ENCODE assay signal across 1 cellular context in genomic region chr7:151341357-151342101, GRCh38.
TF ChIP-seq lines count a peak whose summit lies in the region.

Gene NUB1 (plus strand): TSS chr7:151341812. CDS start chr7:151345350, 3,538 bp downstream.

TF ChIP-seq in K562, 482 proteins besides CTCF, POLR2A, EP300 and RAD21 (continued from another document and continues in another):
- TF ChIP-seq CLOCK (CRISPR knock-in tag; IDR thresholded peaks at IDR 0.05; ENCODE audit: borderline replicate concordance), result no peak
- TF ChIP-seq PHTF2 (CRISPR knock-in tag; IDR thresholded peaks at IDR 0.05), result no peak
- peak; percentile 43; the same call in 1 of the 2 replicates for TF ChIP-seq DIDO1 (tag; IDR thresholded peaks at IDR 0.05; ENCODE audit: low read depth)
- peak; percentile 93 for TF ChIP-seq E2F1 (CRISPR knock-in tag; IDR thresholded peaks at IDR 0.05)
- TF ChIP-seq FIP1L1 (IDR thresholded peaks at IDR 0.05; ENCODE audit: low read depth, low read length, poor library complexity, severe bottlenecking), result peak; percentile 89
- peak; percentile 97 for TF ChIP-seq NR2C2 (CRISPR knock-in tag; IDR thresholded peaks at IDR 0.05)
- peak; percentile 99 for TF ChIP-seq NR2C2 (tag; IDR thresholded peaks at IDR 0.05)
- no peak for TF ChIP-seq CREB5 (CRISPR knock-in tag; IDR thresholded peaks at IDR 0.05)
- TF ChIP-seq ARID4B (CRISPR knock-in tag; IDR thresholded peaks at IDR 0.05), result peak; percentile 90
- TF ChIP-seq SAP30 (IDR thresholded peaks at IDR 0.05; ENCODE audit: borderline replicate concordance, insufficient read depth, low read depth, low read length, poor library complexity, severe bottlenecking), result peak; percentile 84
- TF ChIP-seq ATF3 (IDR thresholded peaks at IDR 0.05), result no peak
- TF ChIP-seq ATF3 (CRISPR knock-in tag; conservative IDR thresholded peaks at IDR 0.05), result no peak
- peak; percentile 100 for TF ChIP-seq SP1 (CRISPR knock-in tag; IDR thresholded peaks at IDR 0.05)
- no peak for TF ChIP-seq ZNF583 (CRISPR knock-in tag; IDR thresholded peaks at IDR 0.05)
- no peak for TF ChIP-seq ID3 (CRISPR knock-in tag; IDR thresholded peaks at IDR 0.05)
- no peak for TF ChIP-seq ID3 (tag; IDR thresholded peaks at IDR 0.05)
- TF ChIP-seq CHD1 (IDR thresholded peaks at IDR 0.05; ENCODE audit: low read length), result no peak
- no peak for TF ChIP-seq BCOR (IDR thresholded peaks at IDR 0.05)
- peak; percentile 90 for TF ChIP-seq CTBP1 (IDR thresholded peaks at IDR 0.05; ENCODE audit: borderline replicate concordance)
- TF ChIP-seq KLF1 (tag; IDR thresholded peaks at IDR 0.05), result no peak
- no peak for TF ChIP-seq EZH2 (IDR thresholded peaks at IDR 0.05; ENCODE audit: borderline replicate concordance, low read depth, low read length)
- TF ChIP-seq ZNF384 (IDR thresholded peaks at IDR 0.05; ENCODE audit: low read depth, low read length), result no peak
- TF ChIP-seq ATF6 (CRISPR knock-in tag; IDR thresholded peaks at IDR 0.05), result 0 out of 2 replicates have a peak, but pooled peaks have one; percentile 38
- peak; percentile 79; the same call in 1 of the 2 replicates for TF ChIP-seq KLF13 (tag; IDR thresholded peaks at IDR 0.05; ENCODE audit: borderline replicate concordance, low read depth)
- peak; percentile 90 for TF ChIP-seq ZNF511 (CRISPR knock-in tag; IDR thresholded peaks at IDR 0.05)
- no peak for TF ChIP-seq RBM22 (IDR thresholded peaks at IDR 0.05; ENCODE audit: low read depth, low read length, poor library complexity, severe bottlenecking)
- no peak for TF ChIP-seq NKRF (IDR thresholded peaks at IDR 0.05; ENCODE audit: borderline replicate concordance)
- peak; percentile 44; the same call in 1 of the 2 replicates for TF ChIP-seq ZBTB7A (IDR thresholded peaks at IDR 0.05; ENCODE audit: borderline replicate concordance, control insufficient read depth, low read depth, low read length)
- no peak for TF ChIP-seq PML (IDR thresholded peaks at IDR 0.05; ENCODE audit: low read length)
- TF ChIP-seq ETV5 (CRISPR knock-in tag; IDR thresholded peaks at IDR 0.05; ENCODE audit: low read depth), result 0 out of 2 replicates have a peak, but pooled peaks have one; percentile 40
- peak; percentile 90 for TF ChIP-seq CREM (IDR thresholded peaks at IDR 0.05; ENCODE audit: low read depth)
- peak; percentile 86 for TF ChIP-seq ATF7 (IDR thresholded peaks at IDR 0.05)
- TF ChIP-seq RHOXF2B (CRISPR knock-in tag; conservative IDR thresholded peaks at IDR 0.05), result no peak
- TF ChIP-seq MAFG (tag; conservative IDR thresholded peaks at IDR 0.05), result no peak
- TF ChIP-seq SMAD4 (CRISPR knock-in tag; conservative IDR thresholded peaks at IDR 0.05), result peak; percentile 87
- TF ChIP-seq TRIM24 (IDR thresholded peaks at IDR 0.05), result no peak
- TF ChIP-seq KDM5B (IDR thresholded peaks at IDR 0.05; ENCODE audit: insufficient replicate concordance, low read depth, low read length), result peak; percentile 96
- no peak for TF ChIP-seq BCLAF1 (IDR thresholded peaks at IDR 0.05; ENCODE audit: borderline replicate concordance in 1 of 2, control insufficient read depth in 1 of 2, low read depth in 2 of 2, low read length in 1 of 2)
- TF ChIP-seq ZNF551 (CRISPR knock-in tag; IDR thresholded peaks at IDR 0.05), result no peak
- no peak for TF ChIP-seq ZBTB12 (CRISPR knock-in tag; IDR thresholded peaks at IDR 0.05)
- TF ChIP-seq SMARCB1 (IDR thresholded peaks at IDR 0.05; ENCODE audit: insufficient read length, low read depth), result no peak
- peak; percentile 84 for TF ChIP-seq HNRNPK (IDR thresholded peaks at IDR 0.05; ENCODE audit: low read depth, low read length, poor library complexity, severe bottlenecking)
- peak; percentile 69; the same call in 1 of the 2 replicates for TF ChIP-seq EP400 (IDR thresholded peaks at IDR 0.05)
